1 cellular context compared by ENCODE assay signal in genomic region chr15:84653910-84654688, GRCh38.
TF ChIP-seq lines count a peak whose summit lies in the region.

Gene WDR73, minus strand, starts transcription at chr15:84654283. Its CDS starts 9 bp downstream, at chr15:84654274.

TF ChIP-seq in HepG2, 621 proteins besides CTCF, POLR2A, EP300 and RAD21 (continued from another document and continues in another):
- no peak for TF ChIP-seq TERF1 (CRISPR knock-in tag; IDR thresholded peaks at IDR 0.05)
- no peak for TF ChIP-seq ZNF382 (CRISPR knock-in tag; IDR thresholded peaks at IDR 0.05; ENCODE audit: borderline replicate concordance)
- TF ChIP-seq ZNF652 (CRISPR knock-in tag; IDR thresholded peaks at IDR 0.05; ENCODE audit: borderline replicate concordance, low read depth): no peak
- TF ChIP-seq SP1 (IDR thresholded peaks at IDR 0.05): peak; percentile 76; the same call in 1 of the 2 replicates
- TF ChIP-seq SP1 (CRISPR knock-in tag; IDR thresholded peaks at IDR 0.05): peak; percentile 90
- 0 out of 2 replicates have a peak, but pooled peaks have one; percentile 23 for TF ChIP-seq MXD3 (CRISPR knock-in tag; IDR thresholded peaks at IDR 0.05)
- no peak for TF ChIP-seq ZNF10 (CRISPR knock-in tag; IDR thresholded peaks at IDR 0.05; ENCODE audit: borderline replicate concordance, low read depth)
- no peak for TF ChIP-seq ATF4 (CRISPR knock-in tag; IDR thresholded peaks at IDR 0.05)
- TF ChIP-seq MTF2 (CRISPR knock-in tag; IDR thresholded peaks at IDR 0.05; ENCODE audit: borderline replicate concordance): no peak
- TF ChIP-seq JDP2 (CRISPR knock-in tag; IDR thresholded peaks at IDR 0.05; ENCODE audit: borderline replicate concordance): no peak
- peak; percentile 47; the same call in 1 of the 2 replicates for TF ChIP-seq ZNF792 (CRISPR knock-in tag; IDR thresholded peaks at IDR 0.05)
- TF ChIP-seq MAFK (conservative IDR thresholded peaks at IDR 0.05 in 1 of 2, IDR thresholded peaks at IDR 0.05 in 1 of 2; ENCODE audit: low read length in 2 of 2): no peak
- no peak for TF ChIP-seq ZNF383 (CRISPR knock-in tag; IDR thresholded peaks at IDR 0.05; ENCODE audit: borderline replicate concordance)
- TF ChIP-seq SNAPC2 (CRISPR knock-in tag; IDR thresholded peaks at IDR 0.05): no peak
- TF ChIP-seq ZMYM3 (CRISPR knock-in tag; IDR thresholded peaks at IDR 0.05): no peak
- no peak for TF ChIP-seq STAT5B (CRISPR knock-in tag; IDR thresholded peaks at IDR 0.05)
- no peak for TF ChIP-seq ZNF101 (CRISPR knock-in tag; IDR thresholded peaks at IDR 0.05; ENCODE audit: borderline replicate concordance, low read depth)
- peak; percentile 28; the same call in 1 of the 2 replicates for TF ChIP-seq BCL6 (CRISPR knock-in tag; IDR thresholded peaks at IDR 0.05)
- 0 out of 2 replicates have a peak, but pooled peaks have one; percentile 39 for TF ChIP-seq HES4 (CRISPR knock-in tag; IDR thresholded peaks at IDR 0.05; ENCODE audit: borderline replicate concordance)
- no peak for TF ChIP-seq ZNF3 (CRISPR knock-in tag; IDR thresholded peaks at IDR 0.05)
- TF ChIP-seq SOX6 (IDR thresholded peaks at IDR 0.05): no peak
- no peak; the same call in 1 of the 2 replicates for TF ChIP-seq SOX6 (CRISPR knock-in tag; IDR thresholded peaks at IDR 0.05)
- peak; percentile 70; the same call in 1 of the 2 replicates for TF ChIP-seq ZNF451 (CRISPR knock-in tag; IDR thresholded peaks at IDR 0.05)
- TF ChIP-seq SRY (CRISPR knock-in tag; IDR thresholded peaks at IDR 0.05): no peak; the same call in 1 of the 2 replicates
- TF ChIP-seq MLXIP (CRISPR knock-in tag; IDR thresholded peaks at IDR 0.05; ENCODE audit: borderline replicate concordance): no peak; the same call in 1 of the 2 replicates
- no peak for TF ChIP-seq ZNF703 (CRISPR knock-in tag; IDR thresholded peaks at IDR 0.05; ENCODE audit: borderline replicate concordance)
- TF ChIP-seq KDM5B (CRISPR knock-in tag; IDR thresholded peaks at IDR 0.05; ENCODE audit: borderline replicate concordance): peak; percentile 70; the same call in 1 of the 2 replicates
- TF ChIP-seq NFKB2 (CRISPR knock-in tag; IDR thresholded peaks at IDR 0.05; ENCODE audit: borderline replicate concordance): peak; percentile 82
- TF ChIP-seq YY1 (IDR thresholded peaks at IDR 0.05; ENCODE audit: insufficient read depth, insufficient replicate concordance, low read depth, low read length): peak; percentile 24
- no peak for TF ChIP-seq ZBTB8A (CRISPR knock-in tag; IDR thresholded peaks at IDR 0.05; ENCODE audit: borderline replicate concordance, low read depth)
- TF ChIP-seq ZNF432 (CRISPR knock-in tag; IDR thresholded peaks at IDR 0.05; ENCODE audit: borderline replicate concordance): no peak
- no peak for TF ChIP-seq ZNF12 (CRISPR knock-in tag; IDR thresholded peaks at IDR 0.05)
- no peak for TF ChIP-seq KAT2B (IDR thresholded peaks at IDR 0.05; ENCODE audit: borderline replicate concordance, low read depth, low read length)
- peak; percentile 85 for TF ChIP-seq ZNF136 (CRISPR knock-in tag; IDR thresholded peaks at IDR 0.05; ENCODE audit: low read depth)
- no peak for TF ChIP-seq CERS6 (CRISPR knock-in tag; IDR thresholded peaks at IDR 0.05)
- TF ChIP-seq ISX (CRISPR knock-in tag; conservative IDR thresholded peaks at IDR 0.05): no peak
- TF ChIP-seq ZSCAN31 (CRISPR knock-in tag; IDR thresholded peaks at IDR 0.05; ENCODE audit: low read depth): no peak
- TF ChIP-seq ZNF367 (CRISPR knock-in tag; IDR thresholded peaks at IDR 0.05; ENCODE audit: borderline replicate concordance): no peak
- no peak for TF ChIP-seq PAF1 (CRISPR knock-in tag; IDR thresholded peaks at IDR 0.05)
- no peak; the same call in 1 of the 2 replicates for TF ChIP-seq TOPORS (CRISPR knock-in tag; IDR thresholded peaks at IDR 0.05)
- TF ChIP-seq ATF2 (CRISPR knock-in tag; IDR thresholded peaks at IDR 0.05): 0 out of 2 replicates have a peak, but pooled peaks have one; percentile 14
- no peak for TF ChIP-seq DDIT3 (CRISPR knock-in tag; IDR thresholded peaks at IDR 0.05)
- TF ChIP-seq SSRP1 (CRISPR knock-in tag; IDR thresholded peaks at IDR 0.05): no peak
- no peak for TF ChIP-seq PLRG1 (conservative IDR thresholded peaks at IDR 0.05)
- TF ChIP-seq ATF7 (IDR thresholded peaks at IDR 0.05): no peak
- TF ChIP-seq ATF7 (CRISPR knock-in tag; IDR thresholded peaks at IDR 0.05): no peak
- no peak for TF ChIP-seq SCMH1 (CRISPR knock-in tag; IDR thresholded peaks at IDR 0.05; ENCODE audit: borderline replicate concordance)
- TF ChIP-seq ZBTB21 (CRISPR knock-in tag; IDR thresholded peaks at IDR 0.05): no peak
- TF ChIP-seq GMEB1 (CRISPR knock-in tag; IDR thresholded peaks at IDR 0.05; ENCODE audit: borderline replicate concordance): peak; percentile 71
- TF ChIP-seq REXO4 (CRISPR knock-in tag; IDR thresholded peaks at IDR 0.05; ENCODE audit: borderline replicate concordance): no peak
- no peak for TF ChIP-seq ZNF484 (CRISPR knock-in tag; IDR thresholded peaks at IDR 0.05; ENCODE audit: borderline replicate concordance, low read depth)
- no peak; the same call in 1 of the 2 replicates for TF ChIP-seq NRL (CRISPR knock-in tag; IDR thresholded peaks at IDR 0.05; ENCODE audit: borderline replicate concordance)
- TF ChIP-seq ZNF30 (CRISPR knock-in tag; IDR thresholded peaks at IDR 0.05): no peak
- TF ChIP-seq ZFP36 (IDR thresholded peaks at IDR 0.05; ENCODE audit: borderline replicate concordance, low read depth, low read length, partially characterized antibody): no peak
- TF ChIP-seq SAP130 (CRISPR knock-in tag; IDR thresholded peaks at IDR 0.05; ENCODE audit: low read depth): peak; percentile 95
- TF ChIP-seq TMF1 (CRISPR knock-in tag; IDR thresholded peaks at IDR 0.05; ENCODE audit: low read depth): no peak
- TF ChIP-seq ZBTB39 (CRISPR knock-in tag; IDR thresholded peaks at IDR 0.05): no peak
- TF ChIP-seq HOXA7 (CRISPR knock-in tag; IDR thresholded peaks at IDR 0.05): no peak
- no peak for TF ChIP-seq NR2F6 (IDR thresholded peaks at IDR 0.05)
- 0 out of 2 replicates have a peak, but pooled peaks have one; percentile 10 for TF ChIP-seq NR2F6 (CRISPR knock-in tag; IDR thresholded peaks at IDR 0.05)
- peak; percentile 39; the same call in 1 of the 2 replicates for TF ChIP-seq ZNF580 (CRISPR knock-in tag; IDR thresholded peaks at IDR 0.05; ENCODE audit: borderline replicate concordance, low read depth)
- TF ChIP-seq SMARCC2 (IDR thresholded peaks at IDR 0.05): no peak
- no peak for TF ChIP-seq ATRX (CRISPR knock-in tag; IDR thresholded peaks at IDR 0.05; ENCODE audit: borderline replicate concordance)
- peak; percentile 77 for TF ChIP-seq ZGPAT (CRISPR knock-in tag; IDR thresholded peaks at IDR 0.05)
